24 cellular contexts compared by ENCODE assay signal in the genomic region with DNA sequence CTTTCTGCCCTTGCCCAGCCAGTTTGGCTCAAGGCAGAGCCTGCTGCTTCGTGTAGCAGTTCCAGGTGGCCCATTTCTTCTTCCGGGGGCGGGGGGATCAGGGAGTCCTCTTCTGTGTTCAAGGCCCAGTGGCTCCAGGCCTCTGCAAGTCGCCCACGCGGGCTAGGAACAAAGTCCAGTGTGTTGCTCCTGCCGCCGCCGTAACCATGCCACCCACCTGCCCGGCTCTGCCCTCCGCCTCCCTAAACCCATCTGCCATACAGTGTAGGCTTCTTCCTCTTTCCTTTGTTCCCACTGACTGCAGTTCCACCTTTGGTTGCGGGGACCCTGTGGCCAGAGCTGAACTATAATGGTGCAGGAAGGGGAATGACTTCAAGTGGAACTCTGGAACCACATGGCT. TPM values are rescaled to one million over a fixed set of nuclear protein-coding genes. Genes with fewer than 3 reads are reported as not detected.
A peak's percentile ranks its signal among the peaks of the same experiment; 100 is the strongest.
DNase-seq lines count a peak whose midpoint lies in the region; ATAC-seq and TF ChIP-seq lines count a peak whose summit lies in the region.
"Had no signal": no experiment of that assay in that cellular context is flagged by ENCODE, and none has a peak within 500 bp of the region (broad histone marks: within the 10 kb centered on the region; RNA-seq: fewer than 3 reads in every experiment).

No MANE protein-coding gene starts in this region.

- no peak overlapping the region for H4K91ac ChIP-seq in H9 (ENCODE audit: insufficient read length, low read depth, low read length)

- H3K79me2 ChIP-seq in H9 (ENCODE audit: insufficient read depth, low read length) (peaks cover 3% of the 10 kb centered on the region; the same call in 1 of the 2 replicates), hepatocyte (peaks cover 58% of the 10 kb centered on the region)

- H3K27me3 ChIP-seq in H9 (ENCODE audit: insufficient read depth, low read length) = no peaks in the 10 kb centered on the region
- H3K27me3 ChIP-seq in hepatocyte = no peaks in the 10 kb centered on the region
- H3K27me3 ChIP-seq in thyroid gland = no peaks in the 10 kb centered on the region
- H3K27me3 ChIP-seq: gastrocnemius medialis, SJSA1 had no signal

- no peak overlapping the region for H3K4ac ChIP-seq in H9 (ENCODE audit: low read depth, low read length)

- H4K8ac ChIP-seq in H9 (replicated peaks; ENCODE audit: insufficient read length, low read depth, low read length) = no peak overlapping the region

- TF ChIP-seq CTCF in H9 (conservative IDR thresholded peaks at IDR 0.05) (no peak), hepatocyte (IDR thresholded peaks at IDR 0.05; ENCODE audit: poor library complexity) (no peak), progenitor cell of endocrine pancreas (IDR thresholded peaks at IDR 0.05; ENCODE audit: unreplicated experiment) (no peak), thyroid gland (IDR thresholded peaks at IDR 0.05) (no peak)

- H3K27ac Mint-ChIP-seq in H9 = peak overlapping the region in 2 of 3 experiments; percentile 44 to 85; a peak in 1 of 7 replicates
- peak overlapping the region; percentile 1 for H3K27ac Mint-ChIP-seq in progenitor cell of endocrine pancreas
- H3K27ac Mint-ChIP-seq in T-cell = no peak overlapping the region
- H3K27ac Mint-ChIP-seq: activated CD8-positive, alpha-beta T cell treated with anti-CD3 and anti-CD28 coated beads for 36 hours; memory B cell had no signal

- H3K4me1 Mint-ChIP-seq in H9 = peaks cover 36 to 48% of the 10 kb centered on the region in 2 experiments
- peaks cover 3% of the 10 kb centered on the region for H3K4me1 Mint-ChIP-seq in progenitor cell of endocrine pancreas (ENCODE audit: low read depth)
- no peaks in the 10 kb centered on the region for H3K4me1 Mint-ChIP-seq in T-cell
- H3K4me1 Mint-ChIP-seq: central memory CD8-positive, alpha-beta T cell; memory B cell had no signal

- H3K4me3 ChIP-seq in hepatocyte (no peak overlapping the region), thyroid gland (replicated peaks in 1 of 3) (no peak overlapping the region)
- H3K4me3 ChIP-seq: gastrocnemius medialis, SJSA1 had no signal

- H2AK5ac ChIP-seq in H9 (ENCODE audit: insufficient read length, low read length) = no peak overlapping the region

- H3K9me2 ChIP-seq in hepatocyte (replicated peaks; ENCODE audit: insufficient read depth) = no peaks in the 10 kb centered on the region

- H2BK20ac ChIP-seq in H9 (ENCODE audit: low read depth, low read length, poor library complexity, severe bottlenecking) = no peak overlapping the region

- POLR2A ChIA-PET in T-cell (lab: Charles Lee) = no interaction called here

- H2BK5ac ChIP-seq in H9 (ENCODE audit: insufficient read length, low read length) = no peak overlapping the region

- H3K18ac ChIP-seq in H9 (ENCODE audit: insufficient read length, low read depth, low read length) = no peak overlapping the region

- no peak for ATAC-seq in T-cell (replicated peaks in 1 of 4)
- ATAC-seq: activated CD4-positive, CD25-positive, alpha-beta regulatory T cell treated with anti-CD3 and anti-CD28 coated beads, Interleukin-2, amount 50 U/mL, for 24 hours; activated CD8-positive, alpha-beta T cell treated with anti-CD3 and anti-CD28 coated beads for 36 hours; gastrocnemius medialis; HCT116; naive thymus-derived CD8-positive, alpha-beta T cell had no signal

- H3K9ac ChIP-seq in H9 (ENCODE audit: extremely low read depth, insufficient read length, low read length) = no peak overlapping the region

- no peak overlapping the region for H2BK120ac ChIP-seq in H9 (ENCODE audit: low read depth, low read length, poor library complexity, severe bottlenecking)

- H3K4me2 ChIP-seq in H9 (ENCODE audit: insufficient read depth, insufficient read length, low read length) (no peak overlapping the region), hepatocyte (no peak overlapping the region)

- H2AFZ ChIP-seq in H9 (ENCODE audit: low read length) (no peak overlapping the region), hepatocyte (no peak overlapping the region)

- DNase-seq in H9 = no peak
- DNase-seq in NCI-H526 (lab: John Stamatoyannopoulos, UW) = peak; percentile 64 to 88
- no peak for DNase-seq in hepatocyte (ENCODE audit: low spot score)
- DNase-seq in progenitor cell of endocrine pancreas (ENCODE audit: low spot score, unreplicated experiment) = no peak
- no peak for DNase-seq in thyroid gland
- no peak for DNase-seq in cerebellar cortex (ENCODE audit: low spot score)
- DNase-seq in T-cell = no peak
- DNase-seq: activated CD8-positive, alpha-beta T cell treated with anti-CD3 and anti-CD28 coated beads for 36 hours; activated naive CD4-positive, alpha-beta T cell; AML-193; amygdala; effector CD4-positive, alpha-beta T cell; gastrocnemius medialis; naive thymus-derived CD8-positive, alpha-beta T cell; NCI-H1694; NCI-H2227 treated with DMSO at 0.1 percent for 48 hours; stimulated activated CD4-positive, alpha-beta T cell treated with anti-CD3 and anti-CD28 coated beads, Interleukin-2, amount 100 ng/mL, for 24 hours; stimulated activated naive CD4-positive, alpha-beta T cell; T1000 had no signal

- H3K36me3 Mint-ChIP-seq in H9 (ENCODE audit: insufficient read depth in 1 of 3, low read depth in 3 of 3) (peaks cover 6 to 23% (median 18%) of the 10 kb centered on the region in 3 experiments; a peak in 6 of 7 replicates), progenitor cell of endocrine pancreas (ENCODE audit: insufficient read depth) (no peaks in the 10 kb centered on the region), T-cell (no peaks in the 10 kb centered on the region)
- H3K36me3 Mint-ChIP-seq: memory B cell; naive thymus-derived CD8-positive, alpha-beta T cell had no signal

- H3K4me3 Mint-ChIP-seq in H9 (no peak overlapping the region), progenitor cell of endocrine pancreas (ENCODE audit: low read depth) (no peak overlapping the region), T-cell (no peak overlapping the region)
- H3K4me3 Mint-ChIP-seq: activated CD8-positive, alpha-beta T cell treated with anti-CD3 and anti-CD28 coated beads for 36 hours; central memory CD8-positive, alpha-beta T cell; memory B cell; naive thymus-derived CD8-positive, alpha-beta T cell had no signal

- H4K20me1 ChIP-seq in H9 (ENCODE audit: control insufficient read depth, insufficient read depth, insufficient read length) (no peaks in the 10 kb centered on the region), hepatocyte (ENCODE audit: insufficient read depth, poor library complexity, severe bottlenecking) (no peaks in the 10 kb centered on the region)

- H3K9me3 Mint-ChIP-seq in H9 (no peaks in the 10 kb centered on the region), progenitor cell of endocrine pancreas (ENCODE audit: low read depth) (no peaks in the 10 kb centered on the region), T-cell (no peaks in the 10 kb centered on the region)
- H3K9me3 Mint-ChIP-seq: activated CD8-positive, alpha-beta T cell treated with anti-CD3 and anti-CD28 coated beads for 36 hours; central memory CD8-positive, alpha-beta T cell; memory B cell; naive thymus-derived CD8-positive, alpha-beta T cell had no signal

- H3K36me3 ChIP-seq in hepatocyte (replicated peaks; ENCODE audit: insufficient read depth, low read depth) (no peaks in the 10 kb centered on the region), thyroid gland (no peaks in the 10 kb centered on the region)
- H3K36me3 ChIP-seq: gastrocnemius medialis had no signal

- no peak overlapping the region for H2BK12ac ChIP-seq in H9 (ENCODE audit: insufficient read length, low read depth, low read length)

- no peak overlapping the region for H3K23ac ChIP-seq in H9 (ENCODE audit: insufficient read length, low read depth, low read length)

- intact Hi-C loops in thyroid gland (cut with DNase I) = no loop called here

- WGBS in H9 (ENCODE audit: extremely low coverage, insufficient read length, low lambda C conversion rate) = no CpG with 5 or more reads among the region's 12 CpGs
- WGBS in hepatocyte (ENCODE audit: low lambda C conversion rate, missing lambda C conversion rate) = 91% methylated on average over 10 of the region's 12 CpGs
- 92% methylated on average over 6 to 12 of the region's 12 CpGs for WGBS in thyroid gland, 2 donors

- no peak overlapping the region for H3K27ac ChIP-seq in H9 (ENCODE audit: insufficient read length, low read depth, low read length)
- H3K27ac ChIP-seq in hepatocyte = peak overlapping the region; percentile 94
- H3K27ac ChIP-seq in thyroid gland = no peak overlapping the region
- H3K27ac ChIP-seq: gastrocnemius medialis, SJSA1 had no signal

- no peaks in the 10 kb centered on the region for H3K23me2 ChIP-seq in H9 (ENCODE audit: insufficient read length, low read depth, low read length, poor library complexity, severe bottlenecking)

- no peak overlapping the region for H4K5ac ChIP-seq in H9 (ENCODE audit: insufficient read length, low read depth, low read length)

- no peak for TF ChIP-seq POLR2A in thyroid gland (IDR thresholded peaks at IDR 0.05)

- H3K27me3 Mint-ChIP-seq in H9 (ENCODE audit: low read depth) (no peaks in the 10 kb centered on the region), progenitor cell of endocrine pancreas (no peaks in the 10 kb centered on the region), T-cell (peaks cover 0 to 6% of the 10 kb centered on the region in 2 donors)
- H3K27me3 Mint-ChIP-seq: activated CD8-positive, alpha-beta T cell treated with anti-CD3 and anti-CD28 coated beads for 36 hours had no signal

- H3K79me1 ChIP-seq in H9 (ENCODE audit: insufficient read depth, low read depth, low read length, poor library complexity, severe bottlenecking) = no peaks in the 10 kb centered on the region

- H2BK15ac ChIP-seq in H9 (ENCODE audit: low read depth, low read length) = no peak overlapping the region

- CTCF ChIA-PET in T-cell (lab: Charles Lee) = no interaction called here

- H3K9me3 ChIP-seq in H9 (ENCODE audit: control insufficient read depth, low read depth, low read length) (no peaks in the 10 kb centered on the region), hepatocyte (ENCODE audit: low read depth) (no peaks in the 10 kb centered on the region), thyroid gland (no peaks in the 10 kb centered on the region)
- H3K9me3 ChIP-seq: gastrocnemius medialis, SJSA1 had no signal

- H3K14ac ChIP-seq in H9 (ENCODE audit: insufficient read depth, low read length) = no peak overlapping the region

- no peak overlapping the region for H3K56ac ChIP-seq in H9 (ENCODE audit: insufficient read length, low read depth, low read length)

- H3K4me1 ChIP-seq in H9 (ENCODE audit: insufficient read depth, low read length) = no peaks in the 10 kb centered on the region
- H3K4me1 ChIP-seq in hepatocyte (ENCODE audit: insufficient read depth) = peaks cover 49% of the 10 kb centered on the region
- peaks cover 0 to 4% of the 10 kb centered on the region in 2 donors for H3K4me1 ChIP-seq in thyroid gland
- H3K4me1 ChIP-seq: gastrocnemius medialis had no signal

- no peak overlapping the region for H3T11ph ChIP-seq in H9 (ENCODE audit: low read length)

RNA-seq across cellular contexts. Expression of a gene that starts 43.9 kb away (rescaled TPM):
- total RNA-seq in H9 (2021) (57.5 and 59.7 TPM in 2 replicates), hepatocyte (19.1 and 22.0 TPM in 2 replicates), progenitor cell of endocrine pancreas (29.1 and 30.3 TPM in 2 replicates), thyroid gland (10 to 100 TPM; 21.5 to 34.1 (median 22.6) TPM), T-cell (10 to 100 TPM; 19.6 to 34.1 (median 33.7) TPM)
- polyA plus RNA-seq in hepatocyte = 7.4 and 9.3 TPM in 2 replicates

RNA-seq across cellular contexts. Expression of a gene that starts 51.1 kb away (rescaled TPM):
- total RNA-seq in H9 (2021) = 126 and 128 TPM in 2 replicates
- 108 and 127 TPM in 2 replicates for total RNA-seq in hepatocyte
- polyA plus RNA-seq in hepatocyte = 159 and 162 TPM in 2 replicates
- 141 and 142 TPM in 2 replicates for total RNA-seq in progenitor cell of endocrine pancreas
- total RNA-seq in thyroid gland = 10 to 100 TPM; 43.8 to 58.9 (median 55.0) TPM
- 10 to 100 TPM in 2 of 5 donors, 1 to 10 TPM in 2, under 1 TPM in 1; 0.56 to 11.3 (median 1.6) TPM for total RNA-seq in T-cell

RNA-seq across cellular contexts. Expression of a gene that starts 54.8 kb away (rescaled TPM):
- total RNA-seq in H9 (2021) (15.2 and 15.5 TPM in 2 replicates), hepatocyte (13.4 and 26.2 TPM in 2 replicates), progenitor cell of endocrine pancreas (57.0 and 61.1 TPM in 2 replicates), thyroid gland (10 to 100 TPM; 39.7 to 63.3 (median 59.0) TPM), T-cell (100 to 1,000 TPM in 1 of 5 donors, 10 to 100 TPM in 4; 92.5 to 107 (median 96.5) TPM)
- 20.1 and 22.3 TPM in 2 replicates for polyA plus RNA-seq in hepatocyte

Comparison
In these comparisons a context has a peak if more than half of its experiments do, and no peak if none do; other contexts are left out.
1. DNase-seq: peak in NCI-H526 (2 of 2); none in H9 (single experiment), hepatocyte (single experiment), progenitor cell of endocrine pancreas (single experiment), thyroid gland (0 of 2), cerebellar cortex (single experiment) and T-cell (0 of 34).
2. H3K27ac Mint-ChIP-seq: peak in H9 (2 of 3) and progenitor cell of endocrine pancreas (single experiment); none in T-cell (0 of 2).